Comparison of ENCODE assay signal across 14 cellular contexts in genomic region chr3:155739154-155739553, GRCh38. TPM values are rescaled to one million over a fixed set of nuclear protein-coding genes. Genes with fewer than 3 reads are reported as not detected.
DNase-seq lines count a peak whose midpoint lies in the region; ATAC-seq, FAIRE-seq and TF ChIP-seq lines count a peak whose summit lies in the region.
"Had no signal": no experiment of that assay in that cellular context is flagged by ENCODE, and none has a peak within 500 bp of the region (broad histone marks: within the 10 kb centered on the region; RNA-seq: fewer than 3 reads in every experiment).

No MANE protein-coding gene starts in this region.

- H3K4me1 ChIP-seq in HepG2 (ENCODE audit: insufficient read depth, low read length) (peaks cover 48% of the 10 kb centered on the region), right lobe of liver (peaks cover 0 to 13% (median 4%) of the 10 kb centered on the region in 4 donors), OCI-LY7 (ENCODE audit: insufficient read depth, low read length, poor library complexity, severe bottlenecking) (no peaks in the 10 kb centered on the region), endodermal cell (ENCODE audit: control insufficient read depth, insufficient read depth, low read length) (no peaks in the 10 kb centered on the region), gastroesophageal sphincter (peaks cover 0 to 13% (median 0%) of the 10 kb centered on the region in 3 donors), osteoblast (ENCODE audit: insufficient read depth, low read length) (peaks cover 9% of the 10 kb centered on the region)
- H3K4me1 ChIP-seq: SJCRH30 had no signal

- peak overlapping the region; percentile 57 for H2AFZ ChIP-seq in HepG2 (ENCODE audit: low read length)
- no peak overlapping the region for H2AFZ ChIP-seq in OCI-LY7 (ENCODE audit: low read length)
- no peak overlapping the region for H2AFZ ChIP-seq in osteoblast (ENCODE audit: low read length)

- H3K9ac ChIP-seq in HepG2 (ENCODE audit: insufficient read depth, low read depth, low read length) (peak overlapping the region; percentile 44; the same call in 1 of the 2 replicates), endodermal cell (ENCODE audit: extremely low read depth, low read length, poor library complexity, severe bottlenecking) (no peak overlapping the region)

- H3K36me3 ChIP-seq in HepG2 (replicated peaks in 1 of 2; ENCODE audit: control insufficient read depth in 1 of 2, insufficient read depth in 2 of 2, low read length in 2 of 2) (no peaks in the 10 kb centered on the region), right lobe of liver (no peaks in the 10 kb centered on the region), OCI-LY7 (ENCODE audit: insufficient read depth, low read length) (no peaks in the 10 kb centered on the region), endodermal cell (ENCODE audit: control insufficient read depth, insufficient read depth, low read length) (no peaks in the 10 kb centered on the region), gastroesophageal sphincter (no peaks in the 10 kb centered on the region), osteoblast (ENCODE audit: insufficient read depth, low read length) (no peaks in the 10 kb centered on the region)
- H3K36me3 ChIP-seq: gastrocnemius medialis, SJCRH30, tibial nerve had no signal

- peaks cover 2% of the 10 kb centered on the region for H3K36me3 Mint-ChIP-seq in endodermal cell (ENCODE audit: low read depth)

- DNase-seq in HepG2 (ENCODE audit: low spot score) (peak; percentile 43), right lobe of liver (no peak), OCI-LY7 (ENCODE audit: low spot score) (peak; percentile 26), endodermal cell (no peak), osteoblast (ENCODE audit: insufficient read length, low spot score, missing footprints) (no peak)
- DNase-seq: activated CD4-positive, alpha-beta T cell treated with anti-CD3 and anti-CD28 coated beads, Interleukin-2, amount 10 ng/mL, durations not matched to agents 7 days and 5 days; gastrocnemius medialis; NCI-H2107 had no signal

- intact Hi-C loops in HepG2 (cut with micrococcal nuclease; ENCODE audit: unreplicated experiment) (loop anchor here (2.0 kb wide), 1 partner anchor 132 kb away; the partner anchor contains the start of gene GMPS), right lobe of liver (cut with DNase I) (no loop called here), OCI-LY7 (cut with micrococcal nuclease; ENCODE audit: unreplicated experiment) (loop anchor here (1.0 kb wide), 1 partner anchor 121 kb away; no protein-coding TSS in a partner anchor)

- H3K9me3 Mint-ChIP-seq in endodermal cell: no peaks in the 10 kb centered on the region
- H3K9me3 Mint-ChIP-seq: activated CD4-positive, alpha-beta T cell treated with anti-CD3 and anti-CD28 coated beads, Interleukin-2, amount 10 ng/mL, durations not matched to agents 7 days and 5 days had no signal

- TF ChIP-seq RAD21 in HepG2 (CRISPR knock-in tag; IDR thresholded peaks at IDR 0.05): no peak

- 0% methylated on average over 5 of the region's 5 CpGs for WGBS in HepG2 (ENCODE audit: low lambda C conversion rate)
- WGBS in right lobe of liver (ENCODE audit: insufficient coverage, low coverage, low lambda C conversion rate, missing lambda C conversion rate): 46% methylated on average over 5 of the region's 5 CpGs
- 79 to 87% methylated on average over 4 to 5 of the region's 5 CpGs for WGBS in endodermal cell (ENCODE audit: insufficient coverage in 1 of 2, insufficient read length in 1 of 2), 2 experiments
- 43 to 45% methylated on average over 5 of the region's 5 CpGs for WGBS in gastroesophageal sphincter (ENCODE audit: low coverage in 1 of 2), 2 donors

- H3K9me2 ChIP-seq in OCI-LY7 (ENCODE audit: insufficient read depth, low read length): no peaks in the 10 kb centered on the region

- POLR2A ChIA-PET in HepG2 (lab: Yijun Ruan, JAX) (interaction anchor here (0.8 to 2.9 kb wide), 3 partner anchors 11 to 66 kb away, joined by 4 to 12 read pairs (median 10); partner anchors contain the start of gene C3orf33), OCI-LY7 (lab: Charles Lee) (no interaction called here)

- no peak for TF ChIP-seq POLR2A in HepG2 (IDR thresholded peaks at IDR 0.05; ENCODE audit: insufficient read depth in 1 of 2, low read depth in 2 of 2, low read length in 2 of 2)
- no peak for TF ChIP-seq POLR2A in right lobe of liver (IDR thresholded peaks at IDR 0.05)
- no peak for TF ChIP-seq POLR2A in gastroesophageal sphincter (IDR thresholded peaks at IDR 0.05)

- peak overlapping the region; percentile 51 to 60 (median 52); a peak in 4 of 6 replicates for H3K4me3 ChIP-seq in HepG2 (replicated peaks in 1 of 3; ENCODE audit: insufficient read depth in 1 of 3, low read depth in 2 of 3, low read length in 3 of 3)
- no peak overlapping the region for H3K4me3 ChIP-seq in right lobe of liver
- no peak overlapping the region for H3K4me3 ChIP-seq in OCI-LY7 (ENCODE audit: low read depth, low read length, poor library complexity, severe bottlenecking)
- H3K4me3 ChIP-seq in endodermal cell (ENCODE audit: low read length): no peak overlapping the region
- H3K4me3 ChIP-seq in gastroesophageal sphincter: no peak overlapping the region
- H3K4me3 ChIP-seq in osteoblast (ENCODE audit: insufficient read depth, low read length): no peak overlapping the region
- H3K4me3 ChIP-seq: gastrocnemius medialis, SJCRH30, smooth muscle cell, tibial nerve had no signal

- CTCF ChIA-PET in HepG2 (lab: Yijun Ruan, JAX; ENCODE audit: low intra/inter-chr PET ratio, low total read pairs) (no interaction called here), OCI-LY7 (lab: Charles Lee; ENCODE audit: unreplicated experiment) (no interaction called here)

- ATAC-seq in HepG2 (no peak), right lobe of liver (no peak), HG03378 (IDR thresholded peaks at IDR 0.05; ENCODE audit: unreplicated experiment) (no peak), gastroesophageal sphincter (no peak), GM19023 (IDR thresholded peaks at IDR 0.05; ENCODE audit: unreplicated experiment) (no peak)
- ATAC-seq: gastrocnemius medialis had no signal

- in situ Hi-C loops in HepG2 (cut with HindIII; ENCODE audit: extremely low pct_ligation_motif_present, low pct_unique_long_range_greater_than_20kb): no loop called here

- BruUV-seq in HepG2 (replicated peaks; lab: Mats Ljungman, UMichigan) (no TSS peak), OCI-LY7 (replicated peaks; lab: Mats Ljungman, UMichigan) (no TSS peak)

- TF ChIP-seq CTCF in HepG2 (CRISPR knock-in tag; IDR thresholded peaks at IDR 0.05) (peak; percentile 54), right lobe of liver (IDR thresholded peaks at IDR 0.05) (no peak), OCI-LY7 (conservative IDR thresholded peaks at IDR 0.05; ENCODE audit: low read length) (peak; percentile 57), endodermal cell (conservative IDR thresholded peaks at IDR 0.05) (peak; percentile 59), gastroesophageal sphincter (IDR thresholded peaks at IDR 0.05) (no peak), osteoblast (IDR thresholded peaks at IDR 0.05; ENCODE audit: extremely low read depth, low read depth, low read length) (no peak)

- H3K4me1 Mint-ChIP-seq in endodermal cell: peaks cover 20% of the 10 kb centered on the region

- no peak overlapping the region for H3K27ac Mint-ChIP-seq in endodermal cell
- H3K27ac Mint-ChIP-seq: activated CD4-positive, alpha-beta T cell treated with anti-CD3 and anti-CD28 coated beads, Interleukin-2, amount 10 ng/mL, durations not matched to agents 7 days and 5 days had no signal

- peak; percentile 60 for FAIRE-seq in HepG2 (lab: Jason Lieb, UNC)

- H3K9me3 ChIP-seq in HepG2 (ENCODE audit: low read length) (no peaks in the 10 kb centered on the region), right lobe of liver (no peaks in the 10 kb centered on the region), OCI-LY7 (ENCODE audit: low read length) (no peaks in the 10 kb centered on the region), endodermal cell (ENCODE audit: control insufficient read depth, low read length) (no peaks in the 10 kb centered on the region), gastroesophageal sphincter (no peaks in the 10 kb centered on the region), osteoblast (ENCODE audit: low read depth, low read length) (no peaks in the 10 kb centered on the region)
- H3K9me3 ChIP-seq: gastrocnemius medialis, SJCRH30, tibial nerve had no signal

- H3K79me2 ChIP-seq in HepG2 (ENCODE audit: insufficient read depth, low read length) (no peaks in the 10 kb centered on the region), OCI-LY7 (ENCODE audit: insufficient read depth, low read depth, low read length) (no peaks in the 10 kb centered on the region), osteoblast (ENCODE audit: insufficient read depth, low read length) (no peaks in the 10 kb centered on the region)

- H3K27me3 Mint-ChIP-seq in endodermal cell (ENCODE audit: insufficient read depth): peaks cover 8% of the 10 kb centered on the region

- H3K4me2 ChIP-seq in HepG2 (ENCODE audit: low read depth, low read length) (peak overlapping the region; percentile 89), OCI-LY7 (ENCODE audit: low read length) (no peak overlapping the region), osteoblast (ENCODE audit: insufficient read depth, low read length) (no peak overlapping the region)
- H3K4me2 ChIP-seq: smooth muscle cell had no signal

- no peak for TF ChIP-seq EP300 in HepG2 (IDR thresholded peaks at IDR 0.05; ENCODE audit: low read depth in 2 of 2, low read length in 2 of 2)
- TF ChIP-seq EP300 in HepG2 (CRISPR knock-in tag; IDR thresholded peaks at IDR 0.05; ENCODE audit: borderline replicate concordance): no peak
- TF ChIP-seq EP300 in gastroesophageal sphincter (IDR thresholded peaks at IDR 0.05): no peak

- no peak overlapping the region for H3K27ac ChIP-seq in HepG2 (ENCODE audit: extremely low read length, insufficient read depth, low read length)
- H3K27ac ChIP-seq in right lobe of liver: no peak overlapping the region
- no peak overlapping the region for H3K27ac ChIP-seq in OCI-LY7 (ENCODE audit: low read depth, low read length, poor library complexity, severe bottlenecking)
- H3K27ac ChIP-seq in endodermal cell (ENCODE audit: low read depth, low read length): no peak overlapping the region
- no peak overlapping the region for H3K27ac ChIP-seq in gastroesophageal sphincter
- no peak overlapping the region for H3K27ac ChIP-seq in osteoblast (ENCODE audit: low read depth, low read length)
- H3K27ac ChIP-seq: gastrocnemius medialis, SJCRH30, tibial nerve had no signal

- H3K27me3 ChIP-seq in HepG2 (ENCODE audit: control insufficient read depth in 1 of 2, insufficient read depth in 2 of 2, low read length in 2 of 2) (peaks cover 0 to under 1% of the 10 kb centered on the region in 2 experiments; a peak in 2 of 5 replicates), right lobe of liver (no peaks in the 10 kb centered on the region), endodermal cell (ENCODE audit: control insufficient read depth, insufficient read depth, low read length, poor library complexity, severe bottlenecking) (no peaks in the 10 kb centered on the region), gastroesophageal sphincter (peaks cover 16% of the 10 kb centered on the region), osteoblast (ENCODE audit: insufficient read depth, low read length) (peaks cover 29% of the 10 kb centered on the region)
- H3K27me3 ChIP-seq: SJCRH30, tibial nerve had no signal

- H3K4me3 Mint-ChIP-seq in endodermal cell: no peak overlapping the region
- H3K4me3 Mint-ChIP-seq: activated CD4-positive, alpha-beta T cell treated with anti-CD3 and anti-CD28 coated beads, Interleukin-2, amount 10 ng/mL, durations not matched to agents 7 days and 5 days had no signal

- H4K20me1 ChIP-seq in HepG2 (ENCODE audit: insufficient read depth, low read length): no peaks in the 10 kb centered on the region
- no peaks in the 10 kb centered on the region for H4K20me1 ChIP-seq in OCI-LY7 (ENCODE audit: insufficient read depth, low read length)
- no peaks in the 10 kb centered on the region for H4K20me1 ChIP-seq in osteoblast (ENCODE audit: insufficient read depth, low read length)

RNA-seq across cellular contexts. Expression of gene PLCH1, which starts 5.7 kb away (rescaled TPM):
- 3.0 and 4.4 TPM in 2 replicates for total RNA-seq in HepG2 (2016; rRNA removed; fragmentation: Illumina TruSeq; extraction: Trizol)
- 0.81 and 0.97 TPM in 2 replicates for total RNA-seq in HepG2 (2016; cell fraction: cytosol; rRNA removed; fragmentation: Illumina TruSeq; extraction: Trizol; ENCODE audit: low read depth)
- total RNA-seq in HepG2 (2016; cell fraction: insoluble cytoplasmic fraction; rRNA removed; fragmentation: Illumina TruSeq; extraction: Trizol): 2.8 and 4.1 TPM in 2 replicates
- 0.96 and 1.1 TPM in 2 replicates for total RNA-seq in HepG2 (2016; cell fraction: membrane; rRNA removed; fragmentation: Illumina TruSeq; extraction: Trizol)
- total RNA-seq in HepG2 (2016; cell fraction: nucleus; rRNA removed; fragmentation: Illumina TruSeq; extraction: Trizol): 5.1 and 5.3 TPM in 2 replicates
- polyA plus RNA-seq in HepG2 (2011; rRNA removed): 1.2 and 2.0 TPM in 2 replicates
- polyA plus RNA-seq in HepG2 (2011; cell fraction: cytosol; rRNA removed): 1.1 and 1.3 TPM in 2 replicates
- 1.0 and 2.1 TPM in 2 replicates for polyA plus RNA-seq in HepG2 (2011; cell fraction: nucleus; rRNA removed)
- 1.0 and 1.7 TPM in 2 replicates for polyA plus RNA-seq in HepG2 (2012)
- polyA plus RNA-seq in HepG2 (2016; cell fraction: cytosol; fragmentation: Illumina TruSeq; extraction: Trizol; ENCODE audit: low read depth): 0.05 and 0.07 TPM in 2 replicates
- 2.0 and 2.5 TPM in 2 replicates for polyA plus RNA-seq in HepG2 (2016; cell fraction: insoluble cytoplasmic fraction; fragmentation: Illumina TruSeq; extraction: Trizol; ENCODE audit: low read depth)
- 0.14 and 0.24 TPM in 2 replicates for polyA plus RNA-seq in HepG2 (2016; cell fraction: membrane; fragmentation: Illumina TruSeq; extraction: Trizol; ENCODE audit: low read depth)
- polyA plus RNA-seq in HepG2 (2016; cell fraction: nucleus; fragmentation: Illumina TruSeq; extraction: Trizol; ENCODE audit: insufficient read depth, low read depth): 1.7 and 1.9 TPM in 2 replicates
- polyA minus RNA-seq in HepG2 (2011; rRNA and poly(A)+ RNA removed; ENCODE audit: low replicate concordance): 0.07 and 4.3 TPM in 2 replicates
- polyA minus RNA-seq in HepG2 (2011; cell fraction: cytosol; rRNA and poly(A)+ RNA removed): 3.6 and 4.0 TPM in 2 replicates
- 10.0 and 12.9 TPM in 2 replicates for polyA minus RNA-seq in HepG2 (2011; cell fraction: nucleus; rRNA and poly(A)+ RNA removed)
- total RNA-seq in right lobe of liver: under 1 TPM; 0.07 to 0.25 (median 0.17) TPM
- total RNA-seq in OCI-LY7 (2014; rRNA removed; shearing (Covaris generic)): 0.06 TPM in 1 of 2 replicates, not detected in the other
- not detected in 2 replicates for total RNA-seq in OCI-LY7 (2022)
- total RNA-seq in endodermal cell: 10 to 100 TPM; 12.0 to 12.4 TPM
- polyA plus RNA-seq in endodermal cell (2013, experiment 1 of 2): 24.1 TPM
- polyA plus RNA-seq in endodermal cell (2013, experiment 2 of 2): 23.9 TPM
- total RNA-seq in gastroesophageal sphincter: under 1 TPM; 0.16 to 0.40 (median 0.35) TPM
- total RNA-seq in osteoblast: under 0.01 and 0.36 TPM in 2 replicates
- polyA plus RNA-seq: smooth muscle cell had no signal

Comparison
In these comparisons a context has a peak if more than half of its experiments do, and no peak if none do; other contexts are left out.
1. DNase-seq: peak in HepG2 (single experiment) and OCI-LY7 (single experiment); none in right lobe of liver (0 of 3), endodermal cell (single experiment) and osteoblast (single experiment).
2. H3K4me3 ChIP-seq: peak in HepG2 (3 of 3); none in right lobe of liver (0 of 3), OCI-LY7 (single experiment), endodermal cell (single experiment), gastroesophageal sphincter (0 of 2) and osteoblast (single experiment).
3. CTCF ChIP-seq: peak in HepG2 (single experiment), OCI-LY7 (single experiment) and endodermal cell (single experiment); none in right lobe of liver (0 of 4), gastroesophageal sphincter (0 of 4) and osteoblast (single experiment).
4. intact Hi-C loops: an anchor here in HepG2 (2.0 kb wide) and OCI-LY7 (1.0 kb wide); none called in right lobe of liver.